ENCODE assay signal across 22 cellular contexts in genomic region chr15:64072812-64073211, GRCh38. TPM values are rescaled to one million over a fixed set of nuclear protein-coding genes. Genes with fewer than 3 reads are reported as not detected.
A peak's percentile ranks its signal among the peaks of the same experiment; 100 is the strongest.
DNase-seq lines count a peak whose midpoint lies in the region; ATAC-seq and TF ChIP-seq lines count a peak whose summit lies in the region.
"Had no signal": no experiment of that assay in that cellular context is flagged by ENCODE, and none has a peak within 500 bp of the region (broad histone marks: within the 10 kb centered on the region; RNA-seq: fewer than 3 reads in every experiment).

No MANE protein-coding gene starts in this region.

- peak; percentile 10 for DNase-seq in DMS53 (lab: John Stamatoyannopoulos, UW)
- DNase-seq in DMS53 treated with DMSO at 0.1 percent for 48 hours (lab: John Stamatoyannopoulos, UW; ENCODE audit: unreplicated experiment): no peak
- no peak for DNase-seq in left lung
- DNase-seq in anterior cingulate cortex (lab: John Stamatoyannopoulos, UW): no peak
- DNase-seq in NCI-H2171 treated with DMSO at 0.1 percent for 48 hours (lab: John Stamatoyannopoulos, UW): no peak
- DNase-seq: 8988T; activated CD4-positive, alpha-beta T cell treated with anti-CD3 and anti-CD28 coated beads, Interleukin-2, amount 50 U/mL, for 4 hours; activated naive CD8-positive, alpha-beta T cell treated with anti-CD3 and anti-CD28 coated beads for 36 hours; activated T-cell treated with anti-CD3 and anti-CD28 coated beads, Interleukin-2, amount 50 U/mL, for 4 hours; C1 segment of cervical spinal cord; DMS 273 treated with DMSO at 0.1 percent for 48 hours; GF-D8; NCI-H1417 treated with DMSO at 0.1 percent for 48 hours; NCI-H345; NK-92 treated with Interleukin-12 subunit alpha and Interleukin-12 subunit beta, amount 100 ng/mL, for 24 hours; small intestine; thyroid gland had no signal

- TF ChIP-seq CTCF in VCaP (conservative IDR thresholded peaks at IDR 0.05) (no peak), left lung (IDR thresholded peaks at IDR 0.05) (no peak)

- H3K9me3 ChIP-seq in left lung (no peaks in the 10 kb centered on the region), skeletal muscle satellite cell (replicated peaks; ENCODE audit: low read length) (no peaks in the 10 kb centered on the region)
- H3K9me3 ChIP-seq: gastroesophageal sphincter, thyroid gland had no signal

- H3K4me1 ChIP-seq in left lung (peaks cover 15 to 47% of the 10 kb centered on the region in 2 donors), skeletal muscle satellite cell (ENCODE audit: control insufficient read depth, insufficient read depth, low read length) (peaks cover 51% of the 10 kb centered on the region)

- H3K4me2 ChIP-seq in skeletal muscle satellite cell (ENCODE audit: low read length): peak overlapping the region; percentile 30

- H3K27ac ChIP-seq in VCaP (peak overlapping the region; percentile 99), left lung (peak overlapping the region in 1 of 2 donors; percentile 73)
- H3K27ac ChIP-seq: parathyroid adenoma had no signal

- no peaks in the 10 kb centered on the region for H3K27me3 ChIP-seq in left lung
- no peaks in the 10 kb centered on the region for H3K27me3 ChIP-seq in skeletal muscle satellite cell (ENCODE audit: control insufficient read depth, insufficient read depth, low read length)
- H3K27me3 ChIP-seq: gastroesophageal sphincter, thyroid gland had no signal

- H3K4me3 ChIP-seq in left lung: no peak overlapping the region
- no peak overlapping the region for H3K4me3 ChIP-seq in skeletal muscle satellite cell (ENCODE audit: low read length)
- H3K4me3 ChIP-seq: gastroesophageal sphincter, thyroid gland had no signal

- intact Hi-C loops in left lung (cut with DNase I): no loop called here

- H3K36me3 ChIP-seq in left lung (peaks cover 0 to 40% of the 10 kb centered on the region in 2 donors), skeletal muscle satellite cell (ENCODE audit: insufficient read depth, low read length) (peaks cover 11% of the 10 kb centered on the region)

- H3K9ac ChIP-seq in skeletal muscle satellite cell (ENCODE audit: low read depth, low read length): peak overlapping the region; percentile 28
- H3K9ac ChIP-seq: parathyroid adenoma had no signal

- ATAC-seq in left lung (peak; percentile 6), GM21526 (IDR thresholded peaks at IDR 0.05; ENCODE audit: low FRiP score, unreplicated experiment) (no peak)
- ATAC-seq: activated T-cell treated with anti-CD3 and anti-CD28 coated beads, Interleukin-2, amount 50 U/mL, for 4 hours; gastroesophageal sphincter had no signal

RNA-seq across cellular contexts. Expression of gene CIAO2A, which starts 20.8 kb away (rescaled TPM):
- 10 to 100 TPM; 51.4 to 73.0 TPM for total RNA-seq in left lung
- total RNA-seq in skeletal muscle satellite cell (2012; rRNA removed): 81.5 and 85.2 TPM in 2 replicates

RNA-seq across cellular contexts. Expression of gene SNX1, which starts 23.0 kb away (rescaled TPM):
- 100 to 1,000 TPM; 150 to 160 TPM for total RNA-seq in left lung
- total RNA-seq in skeletal muscle satellite cell (2012; rRNA removed): 28.1 and 29.5 TPM in 2 replicates

RNA-seq across cellular contexts. Expression of gene DAPK2, which starts 26.5 kb away (rescaled TPM):
- 10 to 100 TPM; 23.8 to 59.3 TPM for total RNA-seq in left lung
- total RNA-seq in skeletal muscle satellite cell (2012; rRNA removed): 1.7 and 2.0 TPM in 2 replicates
